Comparison of ENCODE assay signal across 1 cellular context in the genomic region with DNA sequence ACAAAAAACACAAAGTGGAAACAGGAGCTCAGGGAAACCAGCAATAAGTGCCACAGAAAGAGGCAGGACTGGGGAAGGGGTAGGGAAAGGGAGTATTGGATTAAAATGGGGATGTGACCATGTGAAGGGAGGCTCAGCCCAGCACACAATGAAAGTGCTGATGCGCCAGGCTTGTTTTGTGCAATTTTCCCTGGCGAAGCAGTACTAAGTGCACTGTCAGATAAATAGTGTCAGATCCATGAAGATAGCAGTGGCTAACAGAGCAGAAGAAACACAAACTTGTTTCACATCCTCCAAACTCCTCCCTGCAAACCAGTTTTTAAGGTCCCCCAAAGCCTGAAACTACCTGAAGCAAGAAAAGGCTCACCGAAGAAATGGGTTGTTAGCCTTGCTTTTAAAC.
TF ChIP-seq lines count a peak whose summit lies in the region.

No MANE protein-coding gene starts in this region.

TF ChIP-seq in SK-N-SH treated with all-trans-retinoic acid at 6 μM for 48 hours, 23 proteins besides CTCF, POLR2A, EP300 and RAD21 (continued from another document):
- TF ChIP-seq, protein P1, sequence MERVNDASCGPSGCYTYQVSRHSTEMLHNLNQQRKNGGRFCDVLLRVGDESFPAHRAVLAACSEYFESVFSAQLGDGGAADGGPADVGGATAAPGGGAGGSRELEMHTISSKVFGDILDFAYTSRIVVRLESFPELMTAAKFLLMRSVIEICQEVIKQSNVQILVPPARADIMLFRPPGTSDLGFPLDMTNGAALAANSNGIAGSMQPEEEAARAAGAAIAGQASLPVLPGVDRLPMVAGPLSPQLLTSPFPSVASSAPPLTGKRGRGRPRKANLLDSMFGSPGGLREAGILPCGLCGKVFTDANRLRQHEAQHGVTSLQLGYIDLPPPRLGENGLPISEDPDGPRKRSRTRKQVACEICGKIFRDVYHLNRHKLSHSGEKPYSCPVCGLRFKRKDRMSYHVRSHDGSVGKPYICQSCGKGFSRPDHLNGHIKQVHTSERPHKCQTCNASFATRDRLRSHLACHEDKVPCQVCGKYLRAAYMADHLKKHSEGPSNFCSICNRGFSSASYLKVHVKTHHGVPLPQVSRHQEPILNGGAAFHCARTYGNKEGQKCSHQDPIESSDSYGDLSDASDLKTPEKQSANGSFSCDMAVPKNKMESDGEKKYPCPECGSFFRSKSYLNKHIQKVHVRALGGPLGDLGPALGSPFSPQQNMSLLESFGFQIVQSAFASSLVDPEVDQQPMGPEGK (CRISPR knock-in tag; IDR thresholded peaks at IDR 0.05; ENCODE audit: borderline replicate concordance), result no peak
- TF ChIP-seq ZFP30 (CRISPR knock-in tag; IDR thresholded peaks at IDR 0.05) (no peak), OSR1 (CRISPR knock-in tag; IDR thresholded peaks at IDR 0.05) (no peak)
TF ChIP-seq in SK-N-SH treated with all-trans-retinoic acid at 6 μM for 48 hours: peak in this region for 0.
